Comparison of ENCODE assay signal across 1 cellular context in the genomic region with DNA sequence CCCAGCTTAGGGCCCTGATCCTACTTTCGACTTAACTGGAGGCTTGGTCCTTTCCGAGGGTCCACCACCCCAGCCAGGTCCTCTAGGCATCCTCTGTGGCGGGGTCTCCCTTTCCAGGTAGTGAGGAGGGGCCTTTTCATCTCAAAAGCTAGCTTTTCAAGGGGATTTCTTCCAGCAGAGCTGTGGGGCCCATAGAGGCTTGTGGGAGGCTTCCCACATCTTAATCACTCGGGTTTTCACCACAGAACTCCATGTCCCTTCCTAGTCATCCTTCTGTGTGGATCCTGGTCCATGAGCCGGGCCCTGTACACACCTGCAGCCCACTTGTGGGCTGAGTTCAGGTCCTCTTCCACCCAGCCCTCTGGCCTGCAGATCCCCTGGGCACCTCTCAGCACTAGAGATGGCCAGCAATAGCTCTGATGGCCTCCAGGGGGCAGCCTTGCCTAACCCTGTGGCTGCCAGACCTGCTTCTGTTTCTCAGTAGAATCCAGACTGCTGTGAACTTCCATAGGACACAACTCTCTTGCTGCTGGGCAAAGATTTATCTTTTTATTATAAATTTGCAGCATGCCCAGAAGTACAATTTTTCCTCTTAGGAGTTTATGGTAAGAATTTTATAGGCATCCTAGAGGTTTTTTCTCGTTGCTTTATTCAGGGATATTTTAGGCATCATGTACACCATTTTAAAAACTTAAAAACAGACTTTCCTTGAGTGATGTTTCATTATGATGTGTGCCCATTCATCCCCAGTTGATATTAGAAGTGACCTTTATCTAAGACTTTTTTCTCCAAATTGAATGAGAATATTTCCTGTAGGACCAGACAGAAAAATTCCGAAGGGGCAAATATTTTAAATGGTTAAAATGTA.
TF ChIP-seq lines count a peak whose summit lies in the region.

No MANE protein-coding gene starts in this region.

TF ChIP-seq in IMR-90, 13 proteins besides CTCF, POLR2A, EP300 and RAD21 (continued from another document):
- TF ChIP-seq, protein P1, sequence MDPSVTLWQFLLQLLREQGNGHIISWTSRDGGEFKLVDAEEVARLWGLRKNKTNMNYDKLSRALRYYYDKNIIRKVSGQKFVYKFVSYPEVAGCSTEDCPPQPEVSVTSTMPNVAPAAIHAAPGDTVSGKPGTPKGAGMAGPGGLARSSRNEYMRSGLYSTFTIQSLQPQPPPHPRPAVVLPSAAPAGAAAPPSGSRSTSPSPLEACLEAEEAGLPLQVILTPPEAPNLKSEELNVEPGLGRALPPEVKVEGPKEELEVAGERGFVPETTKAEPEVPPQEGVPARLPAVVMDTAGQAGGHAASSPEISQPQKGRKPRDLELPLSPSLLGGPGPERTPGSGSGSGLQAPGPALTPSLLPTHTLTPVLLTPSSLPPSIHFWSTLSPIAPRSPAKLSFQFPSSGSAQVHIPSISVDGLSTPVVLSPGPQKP (IDR thresholded peaks at IDR 0.05; ENCODE audit: borderline replicate concordance, low read depth, low read length), result no peak
- TF ChIP-seq, protein P2, sequence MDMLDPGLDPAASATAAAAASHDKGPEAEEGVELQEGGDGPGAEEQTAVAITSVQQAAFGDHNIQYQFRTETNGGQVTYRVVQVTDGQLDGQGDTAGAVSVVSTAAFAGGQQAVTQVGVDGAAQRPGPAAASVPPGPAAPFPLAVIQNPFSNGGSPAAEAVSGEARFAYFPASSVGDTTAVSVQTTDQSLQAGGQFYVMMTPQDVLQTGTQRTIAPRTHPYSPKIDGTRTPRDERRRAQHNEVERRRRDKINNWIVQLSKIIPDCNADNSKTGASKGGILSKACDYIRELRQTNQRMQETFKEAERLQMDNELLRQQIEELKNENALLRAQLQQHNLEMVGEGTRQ (IDR thresholded peaks at IDR 0.05; ENCODE audit: low read depth, low read length), result no peak
- TF ChIP-seq MAFK (IDR thresholded peaks at IDR 0.05; ENCODE audit: low read depth, low read length), result no peak
- no peak for TF ChIP-seq NFE2L2 (IDR thresholded peaks at IDR 0.05; ENCODE audit: low read depth, low read length)
